Comparison of ENCODE assay signal across 6 cellular contexts in the genomic region with DNA sequence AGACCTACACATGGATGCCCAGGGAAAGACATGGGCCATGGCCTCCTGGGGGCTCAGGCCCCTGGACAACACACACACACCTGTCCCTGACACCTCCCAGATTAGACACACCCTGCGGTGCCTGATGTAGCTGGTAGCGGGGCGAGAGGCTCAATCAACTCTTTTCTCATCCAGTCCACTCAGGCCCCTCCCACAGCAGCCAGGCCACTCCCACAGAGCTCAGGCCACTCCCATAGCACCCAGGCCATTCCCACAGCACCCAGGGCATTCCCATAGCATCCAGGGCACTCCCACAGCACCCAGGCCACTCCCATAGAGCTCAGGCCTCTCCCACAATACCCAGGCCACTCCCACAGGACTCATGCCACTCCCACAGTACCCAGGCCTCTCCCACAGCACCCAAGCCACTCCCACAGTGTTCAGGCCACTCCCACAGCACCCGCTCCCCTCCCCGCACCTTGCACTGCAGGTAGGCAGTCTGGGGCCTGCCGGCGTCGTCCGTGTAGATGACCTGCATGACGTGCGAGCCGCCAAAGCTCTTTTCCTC. TPM values are rescaled to one million over a fixed set of nuclear protein-coding genes. Genes with fewer than 3 reads are reported as not detected.
DNase-seq lines count a peak whose midpoint lies in the region; ATAC-seq and TF ChIP-seq lines count a peak whose summit lies in the region.
"Not testable (repeated sequence)": the region's sequence is repeated elsewhere in the genome, so short reads cannot be mapped to it uniquely, and the experiment has no call there.

No MANE protein-coding gene starts in this region.

- not testable (repeated sequence) for TF ChIP-seq POLR2A in right lobe of liver (IDR thresholded peaks at IDR 0.05)

- intact Hi-C loops in right lobe of liver (cut with DNase I), result not testable (repeated sequence)

- DNase-seq in T-helper 17 cell (peak in 2 of 3 donors; percentile 47 to 59), right lobe of liver (peak; percentile 18 to 51 (median 49))
- DNase-seq in activated naive CD4-positive, alpha-beta T cell treated with anti-CD3 and anti-CD28 coated beads, Interleukin-2, amount 10 ng/mL, durations not matched to agents 7 days and 5 days, result peak; percentile 55
- peak; percentile 56 for DNase-seq in stimulated activated CD8-positive, alpha-beta memory T cell treated with anti-CD3 and anti-CD28 coated beads, Interleukin-7, amount 100 ng/mL, for 24 hours (ENCODE audit: low read depth)

- not testable (repeated sequence) for H3K36me3 ChIP-seq in right lobe of liver

- not testable (repeated sequence) for H3K36me3 Mint-ChIP-seq in T-helper 17 cell (ENCODE audit: low read depth); activated naive CD4-positive, alpha-beta T cell treated with anti-CD3 and anti-CD28 coated beads, Interleukin-2, amount 10 ng/mL, durations not matched to agents 7 days and 5 days

- H3K4me1 Mint-ChIP-seq in T-helper 17 cell; activated naive CD4-positive, alpha-beta T cell treated with anti-CD3 and anti-CD28 coated beads, Interleukin-2, amount 10 ng/mL, durations not matched to agents 7 days and 5 days: not testable (repeated sequence)

- not testable (repeated sequence) for H3K4me3 ChIP-seq in right lobe of liver

- WGBS in right lobe of liver (ENCODE audit: insufficient coverage, low coverage, low lambda C conversion rate, missing lambda C conversion rate), result no CpG with 5 or more reads among the region's 12 CpGs

- H3K9me3 Mint-ChIP-seq in activated naive CD4-positive, alpha-beta T cell treated with anti-CD3 and anti-CD28 coated beads, Interleukin-2, amount 10 ng/mL, durations not matched to agents 7 days and 5 days, result not testable (repeated sequence)

- H3K27ac Mint-ChIP-seq in T-helper 17 cell; activated naive CD4-positive, alpha-beta T cell treated with anti-CD3 and anti-CD28 coated beads, Interleukin-2, amount 10 ng/mL, durations not matched to agents 7 days and 5 days: not testable (repeated sequence)

- ATAC-seq in GM19023 (IDR thresholded peaks at IDR 0.05; ENCODE audit: unreplicated experiment) (peak; percentile 51), HG02884 (IDR thresholded peaks at IDR 0.05; ENCODE audit: unreplicated experiment) (peak; percentile 40), T-helper 17 cell (peak; percentile 67), right lobe of liver (peak; percentile 57 to 73 (median 65))

- CTCF ChIA-PET in activated naive CD4-positive, alpha-beta T cell treated with anti-CD3 and anti-CD28 coated beads, Interleukin-2, amount 10 ng/mL, durations not matched to agents 7 days and 5 days (lab: Charles Lee), result not testable (repeated sequence)

- not testable (repeated sequence) for TF ChIP-seq CTCF in right lobe of liver (IDR thresholded peaks at IDR 0.05)

- H3K9me3 ChIP-seq in T-helper 17 cell (ENCODE audit: control insufficient read depth, low read length, poor library complexity, severe bottlenecking); right lobe of liver: not testable (repeated sequence)

- H3K27me3 ChIP-seq in right lobe of liver, result not testable (repeated sequence)

- H3K4me1 ChIP-seq in right lobe of liver, result not testable (repeated sequence)

- H3K27me3 Mint-ChIP-seq in T-helper 17 cell; activated naive CD4-positive, alpha-beta T cell treated with anti-CD3 and anti-CD28 coated beads, Interleukin-2, amount 10 ng/mL, durations not matched to agents 7 days and 5 days: not testable (repeated sequence)

- not testable (repeated sequence) for H3K4me3 Mint-ChIP-seq in T-helper 17 cell; activated naive CD4-positive, alpha-beta T cell treated with anti-CD3 and anti-CD28 coated beads, Interleukin-2, amount 10 ng/mL, durations not matched to agents 7 days and 5 days

- H3K27ac ChIP-seq in right lobe of liver, result not testable (repeated sequence)

RNA-seq across cellular contexts. Expression of gene POLR2J, which starts 11.9 kb away (rescaled TPM):
- total RNA-seq in T-helper 17 cell (10 to 100 TPM; 35.6 to 37.9 TPM), right lobe of liver (10 to 100 TPM; 18.8 to 27.1 (median 20.3) TPM)

RNA-seq across cellular contexts. Expression of gene LRWD1, which starts 25.8 kb away (rescaled TPM):
- total RNA-seq in T-helper 17 cell (10 to 100 TPM; 13.5 to 15.2 TPM), right lobe of liver (10 to 100 TPM in 4 of 6 experiments, 1 to 10 TPM in 2; 8.3 to 15.5 (median 12.9) TPM)

RNA-seq across cellular contexts. Expression of gene ALKBH4, which starts 25.9 kb away (rescaled TPM):
- total RNA-seq in T-helper 17 cell, result 1 to 10 TPM; 4.4 to 5.5 TPM
- 10 to 100 TPM in 1 of 6 experiments, 1 to 10 TPM in 5; 3.7 to 11.7 (median 5.6) TPM for total RNA-seq in right lobe of liver

RNA-seq across cellular contexts. Expression of gene RASA4B, which starts 27.0 kb away (rescaled TPM):
- 10 to 100 TPM; 20.7 to 23.7 TPM for total RNA-seq in T-helper 17 cell
- 1 to 10 TPM; 1.1 to 3.4 (median 2.7) TPM for total RNA-seq in right lobe of liver

RNA-seq across cellular contexts. Expression of gene UPK3BL2, which starts 52.9 kb away (rescaled TPM):
- 10 to 100 TPM; 52.5 to 84.2 TPM for total RNA-seq in T-helper 17 cell
- 10 to 100 TPM in 2 of 6 experiments, 1 to 10 TPM in 2, under 1 TPM in 1, not detected in 1; 0.43 to 10.8 (median 7.9) TPM for total RNA-seq in right lobe of liver
